Comparison of ENCODE assay signal across 27 cellular contexts in the genomic region with DNA sequence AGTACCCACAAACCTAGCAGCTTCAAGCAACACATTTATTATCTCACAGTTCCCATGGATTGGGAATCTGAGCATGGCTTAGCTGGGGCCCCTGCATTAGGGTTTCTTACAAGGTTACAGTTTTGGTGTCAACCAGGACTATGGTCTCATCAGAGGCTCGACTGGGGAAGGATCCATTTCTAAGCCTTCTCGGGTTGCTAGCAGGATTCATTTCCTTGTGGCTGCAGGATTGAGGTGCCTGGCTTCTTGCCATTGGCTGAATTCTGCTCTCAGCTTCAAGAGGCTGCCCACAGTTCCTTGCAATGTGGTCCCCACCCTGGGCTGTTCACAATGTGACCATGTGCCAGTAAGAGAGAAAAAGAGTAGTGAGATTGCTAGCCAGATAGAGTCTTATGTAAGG. TPM values are rescaled to one million over a fixed set of nuclear protein-coding genes. Genes with fewer than 3 reads are reported as not detected.
DNase-seq lines count a peak whose midpoint lies in the region; ATAC-seq and TF ChIP-seq lines count a peak whose summit lies in the region.
"Had no signal": no experiment of that assay in that cellular context is flagged by ENCODE, and none has a peak within 500 bp of the region (broad histone marks: within the 10 kb centered on the region; RNA-seq: fewer than 3 reads in every experiment).

No MANE protein-coding gene starts in this region.

- RAD21 ChIA-PET in HCT116 (lab: Charles Lee; ENCODE audit: low non-redundant PET in 1 of 2, low total read pairs in 2 of 2, uncharacterized antibody in 2 of 2, unreplicated experiment in 2 of 2) = no interaction called here

- H3K27ac ChIP-seq in HCT116 (ENCODE audit: low read depth, low read length) (no peak overlapping the region), HEK293 (ENCODE audit: extremely low read depth, low read depth, low read length) (no peak overlapping the region)
- H3K27ac ChIP-seq: BLaER1 had no signal

- H3K4me1 ChIP-seq in HCT116 (ENCODE audit: control insufficient read depth in 1 of 2, insufficient read depth in 2 of 2, low read length in 2 of 2) = no peaks in the 10 kb centered on the region
- no peaks in the 10 kb centered on the region for H3K4me1 ChIP-seq in HEK293 (ENCODE audit: control insufficient read depth, insufficient read depth, low read length)
- H3K4me1 ChIP-seq: BE2C had no signal

- TF ChIP-seq RAD21 in HCT116 (IDR thresholded peaks at IDR 0.05; ENCODE audit: low read depth) = no peak

- no peak overlapping the region for H3K9ac ChIP-seq in HCT116 (ENCODE audit: low read length)
- H3K9ac ChIP-seq: BLaER1 had no signal

- H3K27me3 ChIP-seq in HCT116 (ENCODE audit: insufficient read depth, low read length) = no peaks in the 10 kb centered on the region
- H3K27me3 ChIP-seq: BLaER1 had no signal

- H3K9me2 ChIP-seq in HCT116 (ENCODE audit: insufficient read depth) = no peaks in the 10 kb centered on the region

- H3K9me3 ChIP-seq in HCT116 (ENCODE audit: control insufficient read depth in 1 of 2, insufficient read depth in 1 of 2, low read depth in 1 of 2, low read length in 2 of 2) (peaks cover 7 to 9% of the 10 kb centered on the region in 2 experiments; a peak in 2 of 4 replicates), HEK293 (ENCODE audit: control insufficient read depth, insufficient read depth, low read depth, low read length) (no peaks in the 10 kb centered on the region)
- H3K9me3 ChIP-seq: BE2C had no signal

- BruUV-seq in HCT116 (replicated peaks; lab: Mats Ljungman, UMichigan) = no TSS peak

- no peaks in the 10 kb centered on the region for H4K20me1 ChIP-seq in HCT116 (ENCODE audit: insufficient read depth)
- H4K20me1 ChIP-seq: BLaER1 had no signal

- no peak overlapping the region for H3K4me2 ChIP-seq in HCT116 (ENCODE audit: low read length)
- H3K4me2 ChIP-seq: BLaER1 had no signal

- no peak for TF ChIP-seq POLR2A in HCT116 (IDR thresholded peaks at IDR 0.05; ENCODE audit: borderline replicate concordance, extremely low read depth, insufficient read depth, insufficient read length)

- no peaks in the 10 kb centered on the region for H3K36me3 ChIP-seq in HCT116 (ENCODE audit: control insufficient read depth in 1 of 2, insufficient read depth in 2 of 2, low read length in 2 of 2)
- H3K36me3 ChIP-seq in HEK293 (ENCODE audit: control insufficient read depth in 2 of 2, insufficient read depth in 1 of 2, low read length in 2 of 2) = no peaks in the 10 kb centered on the region
- H3K36me3 ChIP-seq: BE2C, BLaER1 had no signal

- H3K4me3 ChIP-seq in HCT116 (replicated peaks in 1 of 2; ENCODE audit: low read depth in 1 of 2, low read length in 2 of 2) (no peak overlapping the region), HEK293 (ENCODE audit: low read depth, low read length) (no peak overlapping the region)
- H3K4me3 ChIP-seq: BLaER1, GM12878 had no signal

- intact Hi-C loops in HCT116 (cut with micrococcal nuclease) = loop anchor here (2.0 kb wide), 1 partner anchor 433 kb away; no protein-coding TSS in a partner anchor
- intact Hi-C loops in posterior vena cava (cut with DNase I) = no loop called here

- CTCF ChIA-PET in HCT116 (lab: Charles Lee) = no interaction called here
- CTCF ChIA-PET in HEK293 (lab: Yijun Ruan, JAX) = interaction anchor here (0.9 kb wide), 1 partner anchor 111 kb away, joined by 4 read pairs; no protein-coding TSS in a partner anchor

- DNase-seq in HCT116 (ENCODE audit: low read depth, low spot score) (no peak), posterior vena cava (ENCODE audit: low spot score) (peak; percentile 69), LoVo (ENCODE audit: low spot score) (no peak), NCI-H2171 (lab: John Stamatoyannopoulos, UW) (no peak)
- DNase-seq: 8988T; ACHN; BE2C; C1 segment of cervical spinal cord; CD4-positive, alpha-beta memory T cell; CD4-positive, CD25-positive, alpha-beta regulatory T cell; CD8-positive, alpha-beta memory T cell; COR-L47; DMS 273 treated with DMSO at 0.1 percent for 48 hours; DMS153; DMS53; DMS79; DND-41; EL; GDM1 had no signal

- no peak for ATAC-seq in HCT116
- ATAC-seq: GM12878 had no signal

- H2AFZ ChIP-seq in HCT116 (ENCODE audit: low read depth, low read length, poor library complexity, severe bottlenecking) = no peak overlapping the region

- no peak for TF ChIP-seq CTCF in HCT116 (IDR thresholded peaks at IDR 0.05 in 2 of 3, conservative IDR thresholded peaks at IDR 0.05 in 1 of 3; ENCODE audit: borderline replicate concordance in 1 of 3, insufficient read depth in 1 of 3, low read depth in 2 of 3, low read length in 2 of 3)
- no peak for TF ChIP-seq CTCF in HEK293 (tag by site-specific recombination; IDR thresholded peaks at IDR 0.05)

- H3K79me2 ChIP-seq in HCT116 (ENCODE audit: insufficient read depth, low read length) = no peaks in the 10 kb centered on the region

- POLR2A ChIA-PET in HCT116 (lab: Charles Lee) (no interaction called here), HEK293 (lab: Yijun Ruan, JAX) (no interaction called here)

TF ChIP-seq in HCT116, 20 proteins besides CTCF, POLR2A, EP300 and RAD21 (continues in another document):
- 0 out of 2 replicates have a peak, but pooled peaks have one; percentile 18 for TF ChIP-seq CBX3 (IDR thresholded peaks at IDR 0.05; ENCODE audit: low read depth)
- no peak for TF ChIP-seq EZH2phosphoT487 (IDR thresholded peaks at IDR 0.05; ENCODE audit: borderline replicate concordance)
- no peak for TF ChIP-seq FOSL1 (IDR thresholded peaks at IDR 0.05; ENCODE audit: low read depth)
- no peak for TF ChIP-seq CEBPB (IDR thresholded peaks at IDR 0.05; ENCODE audit: low read depth)
- no peak for TF ChIP-seq POLR2AphosphoS5 (IDR thresholded peaks at IDR 0.05; ENCODE audit: low read depth, low read length)
- TF ChIP-seq, protein P1, sequence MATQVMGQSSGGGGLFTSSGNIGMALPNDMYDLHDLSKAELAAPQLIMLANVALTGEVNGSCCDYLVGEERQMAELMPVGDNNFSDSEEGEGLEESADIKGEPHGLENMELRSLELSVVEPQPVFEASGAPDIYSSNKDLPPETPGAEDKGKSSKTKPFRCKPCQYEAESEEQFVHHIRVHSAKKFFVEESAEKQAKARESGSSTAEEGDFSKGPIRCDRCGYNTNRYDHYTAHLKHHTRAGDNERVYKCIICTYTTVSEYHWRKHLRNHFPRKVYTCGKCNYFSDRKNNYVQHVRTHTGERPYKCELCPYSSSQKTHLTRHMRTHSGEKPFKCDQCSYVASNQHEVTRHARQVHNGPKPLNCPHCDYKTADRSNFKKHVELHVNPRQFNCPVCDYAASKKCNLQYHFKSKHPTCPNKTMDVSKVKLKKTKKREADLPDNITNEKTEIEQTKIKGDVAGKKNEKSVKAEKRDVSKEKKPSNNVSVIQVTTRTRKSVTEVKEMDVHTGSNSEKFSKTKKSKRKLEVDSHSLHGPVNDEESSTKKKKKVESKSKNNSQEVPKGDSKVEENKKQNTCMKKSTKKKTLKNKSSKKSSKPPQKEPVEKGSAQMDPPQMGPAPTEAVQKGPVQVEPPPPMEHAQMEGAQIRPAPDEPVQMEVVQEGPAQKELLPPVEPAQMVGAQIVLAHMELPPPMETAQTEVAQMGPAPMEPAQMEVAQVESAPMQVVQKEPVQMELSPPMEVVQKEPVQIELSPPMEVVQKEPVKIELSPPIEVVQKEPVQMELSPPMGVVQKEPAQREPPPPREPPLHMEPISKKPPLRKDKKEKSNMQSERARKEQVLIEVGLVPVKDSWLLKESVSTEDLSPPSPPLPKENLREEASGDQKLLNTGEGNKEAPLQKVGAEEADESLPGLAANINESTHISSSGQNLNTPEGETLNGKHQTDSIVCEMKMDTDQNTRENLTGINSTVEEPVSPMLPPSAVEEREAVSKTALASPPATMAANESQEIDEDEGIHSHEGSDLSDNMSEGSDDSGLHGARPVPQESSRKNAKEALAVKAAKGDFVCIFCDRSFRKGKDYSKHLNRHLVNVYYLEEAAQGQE (IDR thresholded peaks at IDR 0.05; ENCODE audit: low read depth) = no peak

TF ChIP-seq in HEK293, 187 proteins besides CTCF, POLR2A, EP300 and RAD21:
- no peak for TF ChIP-seq ZNF792 (tag by site-specific recombination; IDR thresholded peaks at IDR 0.05)
- peak; percentile 56 for TF ChIP-seq SETDB1 (IDR thresholded peaks at IDR 0.05; ENCODE audit: insufficient read length, low read length)
TF ChIP-seq in HEK293: peak in this region for 1.

RNA-seq across cellular contexts. Expression of a gene that starts 26.7 kb away (rescaled TPM):
- total RNA-seq in HCT116 (2021; ENCODE audit: unreplicated experiment) (not detected), posterior vena cava (not detected)
- not detected in 2 replicates for polyA plus RNA-seq in HCT116 (2012)
- total RNA-seq: A673; CD4-positive, alpha-beta memory T cell; CD4-positive, CD25-positive, alpha-beta regulatory T cell; CD8-positive, alpha-beta memory T cell; Daoy; G401; GM12878 had no signal
- polyA plus RNA-seq: AG04450; CD14-positive monocyte; CD4-positive, alpha-beta memory T cell; CD4-positive, CD25-positive, alpha-beta regulatory T cell; CD8-positive, alpha-beta memory T cell; GM12878 had no signal
